In the genomic region with DNA sequence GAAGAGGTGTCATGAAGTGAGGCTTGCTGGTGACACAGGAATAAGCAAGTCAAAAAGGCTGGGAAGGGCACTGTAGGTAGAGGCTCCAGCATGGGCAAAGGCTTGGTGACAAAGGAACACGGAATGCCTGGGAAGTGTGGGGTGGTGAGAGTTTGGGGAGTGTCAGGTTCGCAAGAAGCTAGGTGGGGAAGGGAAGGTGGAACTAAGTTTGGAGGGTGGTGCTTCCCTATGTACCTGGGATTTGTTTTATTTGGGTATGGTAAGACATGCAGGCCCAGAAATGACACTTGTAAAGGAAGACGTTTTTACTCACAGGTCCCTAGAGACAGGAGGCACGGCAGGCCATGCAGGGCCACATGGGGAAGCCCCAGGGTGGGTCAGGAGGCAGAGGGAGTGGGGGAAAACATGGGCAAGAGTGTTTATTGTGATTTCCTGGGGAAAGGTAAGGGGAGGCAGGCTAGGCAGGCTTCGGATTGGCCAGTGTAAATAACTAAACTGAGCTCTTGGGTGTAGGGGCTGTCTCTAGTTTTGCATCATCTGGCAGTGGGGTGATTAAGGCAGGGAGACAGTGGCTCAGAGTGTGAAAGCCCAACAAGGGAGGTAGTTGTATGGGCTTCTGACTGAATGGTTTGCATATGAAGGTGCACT, we compare ENCODE assay signal across 12 cellular contexts. TPM values are rescaled to one million over a fixed set of nuclear protein-coding genes. Genes with fewer than 3 reads are reported as not detected.
A peak's percentile ranks its signal among the peaks of the same experiment; 100 is the strongest.
DNase-seq lines count a peak whose midpoint lies in the region; ATAC-seq and TF ChIP-seq lines count a peak whose summit lies in the region.
"Had no signal": no experiment of that assay in that cellular context is flagged by ENCODE, and none has a peak within 500 bp of the region (broad histone marks: within the 10 kb centered on the region; RNA-seq: fewer than 3 reads in every experiment).

No MANE protein-coding gene starts in this region.

- peak; percentile 86 for ATAC-seq in GM18519 (IDR thresholded peaks at IDR 0.05; ENCODE audit: low FRiP score, unreplicated experiment)
- ATAC-seq in GM21447 (IDR thresholded peaks at IDR 0.05; ENCODE audit: unreplicated experiment) = peak; percentile 96
- ATAC-seq in HG03045 (IDR thresholded peaks at IDR 0.05; ENCODE audit: unreplicated experiment) = peak; percentile 83

- no peak overlapping the region for H3K4me3 Mint-ChIP-seq in endothelial cell (ENCODE audit: unreplicated experiment)
- H3K4me3 Mint-ChIP-seq: activated CD4-positive, alpha-beta memory T cell treated with anti-CD3 and anti-CD28 coated beads, Interleukin-2, amount 10 ng/mL, durations not matched to agents 7 days and 5 days had no signal

- no peaks in the 10 kb centered on the region for H3K9me2 ChIP-seq in OCI-LY7 (ENCODE audit: insufficient read depth, low read length)
- H3K9me2 ChIP-seq: SK-N-SH had no signal

- H3K36me3 Mint-ChIP-seq in endothelial cell (ENCODE audit: low read depth, unreplicated experiment) = peaks cover 7% of the 10 kb centered on the region

- H3K9me3 Mint-ChIP-seq in endothelial cell (ENCODE audit: unreplicated experiment) = peaks cover 3% of the 10 kb centered on the region
- H3K9me3 Mint-ChIP-seq: activated CD4-positive, alpha-beta memory T cell treated with anti-CD3 and anti-CD28 coated beads, Interleukin-2, amount 10 ng/mL, durations not matched to agents 7 days and 5 days had no signal

- H3K27ac ChIP-seq in coronary artery (no peak overlapping the region), OCI-LY7 (ENCODE audit: low read depth, low read length, poor library complexity, severe bottlenecking) (no peak overlapping the region)
- H3K27ac ChIP-seq: skin epidermis had no signal

- peaks cover 2% of the 10 kb centered on the region for H3K27me3 Mint-ChIP-seq in endothelial cell (ENCODE audit: unreplicated experiment)
- H3K27me3 Mint-ChIP-seq: activated CD4-positive, alpha-beta memory T cell treated with anti-CD3 and anti-CD28 coated beads, Interleukin-2, amount 10 ng/mL, durations not matched to agents 7 days and 5 days had no signal

- no peak overlapping the region for H2AFZ ChIP-seq in OCI-LY7 (ENCODE audit: low read length)

- no peak overlapping the region for H3K4me2 ChIP-seq in OCI-LY7 (ENCODE audit: low read length)
- H3K4me2 ChIP-seq: SK-N-SH had no signal

- H4K20me1 ChIP-seq in OCI-LY7 (ENCODE audit: insufficient read depth, low read length) = no peaks in the 10 kb centered on the region

- no peak overlapping the region for H3K27ac Mint-ChIP-seq in endothelial cell (ENCODE audit: unreplicated experiment)
- H3K27ac Mint-ChIP-seq: activated CD4-positive, alpha-beta memory T cell treated with anti-CD3 and anti-CD28 coated beads, Interleukin-2, amount 10 ng/mL, durations not matched to agents 7 days and 5 days had no signal

- no TSS peak for BruUV-seq in OCI-LY7 (replicated peaks; lab: Mats Ljungman, UMichigan)

- H3K79me2 ChIP-seq in OCI-LY7 (ENCODE audit: insufficient read depth, low read depth, low read length) = no peaks in the 10 kb centered on the region

- no peaks in the 10 kb centered on the region for H3K36me3 ChIP-seq in OCI-LY7 (ENCODE audit: insufficient read depth, low read length)

- H3K4me3 ChIP-seq in coronary artery = no peak overlapping the region
- no peak overlapping the region for H3K4me3 ChIP-seq in OCI-LY7 (ENCODE audit: low read depth, low read length, poor library complexity, severe bottlenecking)
- H3K4me3 ChIP-seq: skin epidermis had no signal

- DNase-seq in coronary artery (ENCODE audit: low spot score) (peak; percentile 36), NCI-H510A (lab: John Stamatoyannopoulos, UW) (no peak), OCI-LY7 (ENCODE audit: low spot score) (no peak), NCI-H774 (lab: John Stamatoyannopoulos, UW) (no peak), endothelial cell (ENCODE audit: low spot score) (no peak)
- DNase-seq: activated CD4-positive, alpha-beta memory T cell treated with anti-CD3 and anti-CD28 coated beads, Interleukin-2, amount 10 ng/mL, durations not matched to agents 7 days and 5 days; amniotic stem cell; SK-N-SH had no signal

- H3K4me1 Mint-ChIP-seq in endothelial cell (ENCODE audit: unreplicated experiment) = no peaks in the 10 kb centered on the region
- H3K4me1 Mint-ChIP-seq: activated CD4-positive, alpha-beta memory T cell treated with anti-CD3 and anti-CD28 coated beads, Interleukin-2, amount 10 ng/mL, durations not matched to agents 7 days and 5 days had no signal

- POLR2A ChIA-PET in OCI-LY7 (lab: Charles Lee) = no interaction called here

- CTCF ChIA-PET in OCI-LY7 (lab: Charles Lee; ENCODE audit: unreplicated experiment) = no interaction called here

- H3K4me1 ChIP-seq in OCI-LY7 (ENCODE audit: insufficient read depth, low read length, poor library complexity, severe bottlenecking) = no peaks in the 10 kb centered on the region

- H3K9me3 ChIP-seq in OCI-LY7 (ENCODE audit: low read length) = no peaks in the 10 kb centered on the region
- H3K9me3 ChIP-seq: SK-N-SH had no signal

- intact Hi-C loops in OCI-LY7 (cut with micrococcal nuclease; ENCODE audit: unreplicated experiment) = no loop called here

- TF ChIP-seq CTCF in coronary artery (IDR thresholded peaks at IDR 0.05) (no peak), OCI-LY7 (conservative IDR thresholded peaks at IDR 0.05; ENCODE audit: low read length) (no peak), endothelial cell (IDR thresholded peaks at IDR 0.05; ENCODE audit: unreplicated experiment) (no peak)

RNA-seq across cellular contexts. Expression of a gene that starts 52.1 kb away (rescaled TPM):
- total RNA-seq in OCI-LY7 (2014; rRNA removed; shearing (Covaris generic)) = 0.03 TPM in 1 of 2 replicates, not detected in the other
- total RNA-seq in OCI-LY7 (2022) (not detected in 2 replicates), endothelial cell (ENCODE audit: unreplicated experiment) (0.23 TPM)
